Comparison of ENCODE assay signal across 8 cellular contexts in genomic region chr5:157459715-157460599, GRCh38. TPM values are rescaled to one million over a fixed set of nuclear protein-coding genes. Genes with fewer than 3 reads are reported as not detected.
A peak's percentile ranks its signal among the peaks of the same experiment; 100 is the strongest.
DNase-seq lines count a peak whose midpoint lies in the region; ATAC-seq, FAIRE-seq and TF ChIP-seq lines count a peak whose summit lies in the region.

NIPAL4 (plus strand) TSS chr5:157460213; CDS start chr5:157460321, 108 bp downstream.

- H3K9ac ChIP-seq in OCI-LY3 (ENCODE audit: low read length) (peak within 1 kb of the TSS; percentile 61), iPS-15b (ENCODE audit: low read depth, low read length) (no peak within 1 kb of the TSS)

- no peak for TF ChIP-seq CTCF in OCI-LY3 (IDR thresholded peaks at IDR 0.05; ENCODE audit: low read depth, low read length)
- no peak for TF ChIP-seq CTCF in ascending aorta (IDR thresholded peaks at IDR 0.05)

- peaks cover 22% of the 10 kb centered on the region for H3K4me1 ChIP-seq in OCI-LY3 (ENCODE audit: low read length)
- peaks cover 0 to 7% of the 10 kb centered on the region in 2 donors for H3K4me1 ChIP-seq in ascending aorta
- H3K4me1 ChIP-seq in iPS-15b (ENCODE audit: control insufficient read depth, insufficient read depth, low read length) = peaks cover 15% of the 10 kb centered on the region

- H3K27me3 ChIP-seq in OCI-LY3 (ENCODE audit: low read depth, low read length) = peaks cover 14% of the 10 kb centered on the region
- no peaks in the 10 kb centered on the region for H3K27me3 ChIP-seq in ascending aorta
- peaks cover 58% of the 10 kb centered on the region for H3K27me3 ChIP-seq in iPS-15b (ENCODE audit: control insufficient read depth, insufficient read depth, low read length)

- no peaks in the 10 kb centered on the region for H3K36me3 ChIP-seq in OCI-LY3 (replicated peaks; ENCODE audit: low read depth, low read length)
- H3K36me3 ChIP-seq in ascending aorta = no peaks in the 10 kb centered on the region
- no peaks in the 10 kb centered on the region for H3K36me3 ChIP-seq in iPS-15b (ENCODE audit: control insufficient read depth, insufficient read depth, low read length)

- FAIRE-seq in H54 (lab: Jason Lieb, UNC) = no peak

- H3K27ac ChIP-seq in OCI-LY3 (ENCODE audit: low read length) (no peak within 1 kb of the TSS), ascending aorta (no peak within 1 kb of the TSS), skin epidermis (peak within 1 kb of the TSS; percentile 20 to 90 (median 81))

- DNase-seq in Ammon's horn (ENCODE audit: low spot score) (peak; percentile 29), ascending aorta (ENCODE audit: low spot score in 2 of 2) (no peak), H54 (ENCODE audit: insufficient read length, low spot score) (no peak), dermis blood vessel endothelial cell (no peak)

- no peaks in the 10 kb centered on the region for H3K79me2 ChIP-seq in OCI-LY3 (ENCODE audit: low read length)

- intact Hi-C loops in ascending aorta (cut with DNase I) = loop anchor here (5.0 kb wide), 1 partner anchor 73 kb away; no protein-coding TSS in a partner anchor

- no peaks in the 10 kb centered on the region for H4K20me1 ChIP-seq in OCI-LY3 (ENCODE audit: insufficient read depth, low read length)

- peak within 1 kb of the TSS; percentile 85 for H3K4me3 ChIP-seq in OCI-LY3 (ENCODE audit: low read length)
- peak within 1 kb of the TSS; percentile 53 to 75 for H3K4me3 ChIP-seq in ascending aorta
- peak within 1 kb of the TSS; percentile 78 for H3K4me3 ChIP-seq in iPS-15b (ENCODE audit: low read depth, low read length)
- peak within 1 kb of the TSS; percentile 27 to 57 (median 49) for H3K4me3 ChIP-seq in skin epidermis

- TF ChIP-seq POLR2A in H54 (IDR thresholded peaks at IDR 0.05; ENCODE audit: low read depth, low read length) = no peak

- H3K9me3 ChIP-seq in OCI-LY3 (ENCODE audit: insufficient read depth, low read length) (no peaks in the 10 kb centered on the region), ascending aorta (no peaks in the 10 kb centered on the region), iPS-15b (ENCODE audit: control insufficient read depth, insufficient read depth, low read length) (no peaks in the 10 kb centered on the region)

- H2AFZ ChIP-seq in OCI-LY3 (ENCODE audit: low read depth, low read length) = peak within 1 kb of the TSS; percentile 64; the same call in 1 of the 2 replicates

- no peak for ATAC-seq in GM18498 (IDR thresholded peaks at IDR 0.05; ENCODE audit: unreplicated experiment)

- peak within 1 kb of the TSS; percentile 97 for H3K4me2 ChIP-seq in OCI-LY3 (ENCODE audit: low read length)

RNA-seq across cellular contexts. Expression of gene NIPAL4, which starts in this region (rescaled TPM):
- not detected for total RNA-seq in ascending aorta
- not detected in 2 replicates for total RNA-seq in dermis blood vessel endothelial cell

Comparison
In these comparisons a context has a peak if more than half of its experiments do, and no peak if none do; other contexts are left out.
1. H3K27ac ChIP-seq: peak in skin epidermis (21 of 21); none in OCI-LY3 (single experiment) and ascending aorta (0 of 2).
2. Peak in every context shown above with its lines, with median percentiles within 50 percentile points of each other: H3K4me3 ChIP-seq.